20 cellular contexts compared by ENCODE assay signal in genomic region chr6:74458536-74458935, GRCh38.
DNase-seq lines count a peak whose midpoint lies in the region; ATAC-seq, FAIRE-seq and TF ChIP-seq lines count a peak whose summit lies in the region.
"Had no signal": no experiment of that assay in that cellular context is flagged by ENCODE, and none has a peak within 500 bp of the region (broad histone marks: within the 10 kb centered on the region; RNA-seq: fewer than 3 reads in every experiment).

No MANE protein-coding gene starts in this region.

- H3K4me1 Mint-ChIP-seq in effector memory CD8-positive, alpha-beta T cell (ENCODE audit: low read depth in 2 of 2) = no peaks in the 10 kb centered on the region
- no peaks in the 10 kb centered on the region for H3K4me1 Mint-ChIP-seq in activated CD4-positive, alpha-beta memory T cell treated with anti-CD3 and anti-CD28 coated beads, Interleukin-2, amount 10 ng/mL, durations not matched to agents 7 days and 5 days

- WGBS in small intestine, 3 donors = 25 to 32% (median 28%) methylated on average over 1 of the region's 1 CpG

- peaks cover 0 to 28% of the 10 kb centered on the region in 2 donors for H3K9me3 Mint-ChIP-seq in effector memory CD8-positive, alpha-beta T cell
- peaks cover 7% of the 10 kb centered on the region for H3K9me3 Mint-ChIP-seq in activated CD4-positive, alpha-beta memory T cell treated with anti-CD3 and anti-CD28 coated beads, Interleukin-2, amount 10 ng/mL, durations not matched to agents 7 days and 5 days

- H3K27me3 ChIP-seq in small intestine (ENCODE audit: control insufficient read depth in 2 of 2, insufficient read depth in 2 of 2, low read length in 2 of 2) = no peaks in the 10 kb centered on the region

- H3K36me3 ChIP-seq in small intestine (ENCODE audit: control insufficient read depth in 2 of 2, insufficient read depth in 2 of 2, low read length in 2 of 2) = no peaks in the 10 kb centered on the region

- no peaks in the 10 kb centered on the region for H3K9me3 ChIP-seq in small intestine (ENCODE audit: control insufficient read depth, low read depth)
- H3K9me3 ChIP-seq: Caco-2 had no signal

- CTCF ChIA-PET in activated CD4-positive, alpha-beta memory T cell treated with anti-CD3 and anti-CD28 coated beads, Interleukin-2, amount 10 ng/mL, durations not matched to agents 7 days and 5 days (lab: Charles Lee) = no interaction called here

- no peak overlapping the region for H3K4me3 Mint-ChIP-seq in effector memory CD8-positive, alpha-beta T cell
- H3K4me3 Mint-ChIP-seq in activated CD4-positive, alpha-beta memory T cell treated with anti-CD3 and anti-CD28 coated beads, Interleukin-2, amount 10 ng/mL, durations not matched to agents 7 days and 5 days = no peak overlapping the region
- H3K4me3 Mint-ChIP-seq: CD8-positive, alpha-beta T cell had no signal

- H3K4me1 ChIP-seq in small intestine (ENCODE audit: control insufficient read depth in 2 of 2, insufficient read depth in 1 of 2, low read depth in 1 of 2, low read length in 1 of 2) = no peaks in the 10 kb centered on the region

- no peaks in the 10 kb centered on the region for H3K36me3 Mint-ChIP-seq in effector memory CD8-positive, alpha-beta T cell (ENCODE audit: insufficient read depth)
- no peaks in the 10 kb centered on the region for H3K36me3 Mint-ChIP-seq in activated CD4-positive, alpha-beta memory T cell treated with anti-CD3 and anti-CD28 coated beads, Interleukin-2, amount 10 ng/mL, durations not matched to agents 7 days and 5 days (ENCODE audit: low read depth)
- H3K36me3 Mint-ChIP-seq: CD8-positive, alpha-beta T cell had no signal

- no peak overlapping the region for H3K27ac Mint-ChIP-seq in effector memory CD8-positive, alpha-beta T cell
- no peak overlapping the region for H3K27ac Mint-ChIP-seq in activated CD4-positive, alpha-beta memory T cell treated with anti-CD3 and anti-CD28 coated beads, Interleukin-2, amount 10 ng/mL, durations not matched to agents 7 days and 5 days
- H3K27ac Mint-ChIP-seq: CD8-positive, alpha-beta T cell had no signal

- no peaks in the 10 kb centered on the region for H3K27me3 Mint-ChIP-seq in effector memory CD8-positive, alpha-beta T cell
- no peaks in the 10 kb centered on the region for H3K27me3 Mint-ChIP-seq in activated CD4-positive, alpha-beta memory T cell treated with anti-CD3 and anti-CD28 coated beads, Interleukin-2, amount 10 ng/mL, durations not matched to agents 7 days and 5 days

- H3K27ac ChIP-seq in small intestine (ENCODE audit: low read depth in 1 of 2, low read length in 1 of 2) = no peak overlapping the region

- H3K4me3 ChIP-seq in choroid plexus epithelial cell (ENCODE audit: low read depth, low read length) = no peak overlapping the region
- no peak overlapping the region for H3K4me3 ChIP-seq in small intestine (ENCODE audit: low read depth in 1 of 2, low read length in 2 of 2)

- ATAC-seq in effector memory CD8-positive, alpha-beta T cell (replicated peaks) = no peak
- ATAC-seq: CD8-positive, alpha-beta T cell; HCT116 had no signal

- no peak for TF ChIP-seq CTCF in choroid plexus epithelial cell (conservative IDR thresholded peaks at IDR 0.05; ENCODE audit: low read depth, low read length)

- no peak for FAIRE-seq in small intestine (lab: Jason Lieb, UNC)
- FAIRE-seq: GM18507, RCC 7860 had no signal

- peak; percentile 14 for DNase-seq in NCI-H748 (lab: John Stamatoyannopoulos, UW; ENCODE audit: unreplicated experiment)
- no peak for DNase-seq in NCI-H748 treated with DMSO at 0.1 percent for 48 hours (lab: John Stamatoyannopoulos, UW)
- peak; percentile 9 for DNase-seq in NCI-H1092 (lab: John Stamatoyannopoulos, UW)
- peak; percentile 22 for DNase-seq in choroid plexus epithelial cell (ENCODE audit: low read depth)
- DNase-seq in small intestine = peak; percentile 1
- no peak for DNase-seq in effector memory CD8-positive, alpha-beta T cell
- no peak for DNase-seq in T-helper 9 cell
- no peak for DNase-seq in activated CD4-positive, alpha-beta memory T cell treated with anti-CD3 and anti-CD28 coated beads, Interleukin-2, amount 10 ng/mL, durations not matched to agents 7 days and 5 days
- DNase-seq: C1 segment of cervical spinal cord; CD8-positive, alpha-beta T cell; NCI-H1105 treated with DMSO at 0.1 percent for 48 hours; NCI-H146; NCI-H1930; NCI-H2107; NCI-H345; NCI-H774 had no signal

- POLR2A ChIA-PET in activated CD4-positive, alpha-beta memory T cell treated with anti-CD3 and anti-CD28 coated beads, Interleukin-2, amount 10 ng/mL, durations not matched to agents 7 days and 5 days (lab: Charles Lee) = no interaction called here

Comparison
In these comparisons a context has a peak if more than half of its experiments do, and no peak if none do; other contexts are left out.
1. DNase-seq: peak in NCI-H748 (single experiment), NCI-H1092 (single experiment), choroid plexus epithelial cell (single experiment) and small intestine (single experiment); none in NCI-H748 treated with DMSO at 0.1 percent for 48 hours (single experiment), effector memory CD8-positive, alpha-beta T cell (0 of 3), T-helper 9 cell (single experiment) and activated CD4-positive, alpha-beta memory T cell treated with anti-CD3 and anti-CD28 coated beads, Interleukin-2, amount 10 ng/mL, durations not matched to agents 7 days and 5 days (single experiment).